8 cellular contexts compared by ENCODE assay signal in the genomic region with DNA sequence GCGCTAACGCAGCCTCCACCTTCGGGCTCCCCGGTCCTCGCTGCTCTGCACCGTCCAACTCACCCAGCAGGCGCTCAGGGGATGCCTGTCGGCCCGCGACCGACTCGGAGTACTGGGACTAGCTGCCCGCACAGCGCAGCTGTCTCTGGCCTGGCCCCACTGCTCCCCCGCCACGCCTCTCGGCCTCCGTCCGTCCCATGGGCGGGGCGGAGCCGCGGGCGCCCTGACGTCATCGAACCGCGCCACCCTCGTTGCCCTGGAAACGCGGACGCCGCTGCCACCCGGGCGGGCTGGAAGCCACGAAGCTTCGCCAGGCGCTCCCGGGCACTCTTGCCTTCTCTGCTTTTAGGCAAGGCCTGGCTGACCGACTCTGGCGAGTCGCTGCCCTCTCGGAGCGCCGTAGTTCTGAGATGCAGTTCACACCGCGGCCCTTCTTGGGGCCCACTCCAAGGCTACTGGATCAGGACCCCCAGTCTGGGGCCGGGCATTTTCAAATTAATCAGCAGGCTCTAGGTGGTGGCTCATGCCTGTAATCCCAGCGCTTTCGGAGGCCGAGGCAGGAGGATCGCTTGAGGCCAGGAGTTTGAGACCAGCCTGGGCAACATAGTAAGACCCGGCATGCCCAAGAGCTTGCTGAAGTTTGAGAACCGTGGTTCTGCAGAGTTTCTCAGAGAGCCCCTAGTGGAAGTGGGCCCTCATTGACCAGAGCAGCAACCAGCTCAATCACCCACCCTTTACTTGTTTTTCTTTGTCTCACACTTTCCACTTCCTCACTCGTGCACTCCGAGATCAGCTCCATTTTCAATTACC. TPM values are rescaled to one million over a fixed set of nuclear protein-coding genes. Genes with fewer than 3 reads are reported as not detected.
A peak's percentile ranks its signal among the peaks of the same experiment; 100 is the strongest.
DNase-seq lines count a peak whose midpoint lies in the region; ATAC-seq and TF ChIP-seq lines count a peak whose summit lies in the region.

No MANE protein-coding gene starts in this region.

- peaks cover 31% of the 10 kb centered on the region for H3K4me1 Mint-ChIP-seq in endothelial cell (ENCODE audit: unreplicated experiment)

- H3K36me3 Mint-ChIP-seq in endothelial cell (ENCODE audit: low read depth, unreplicated experiment): peaks cover 4% of the 10 kb centered on the region

- peak overlapping the region; percentile 86 for H3K4me3 Mint-ChIP-seq in endothelial cell (ENCODE audit: unreplicated experiment)

- peaks cover 8% of the 10 kb centered on the region for H3K27me3 Mint-ChIP-seq in endothelial cell (ENCODE audit: unreplicated experiment)

- peak overlapping the region; percentile 81 for H3K4me3 ChIP-seq in NT2/D1 (ENCODE audit: insufficient read length, low read depth)

- no peaks in the 10 kb centered on the region for H3K9me3 ChIP-seq in NT2/D1 (ENCODE audit: insufficient read depth, low read length)

- H3K36me3 ChIP-seq in NT2/D1 (ENCODE audit: insufficient read depth, insufficient read length, low read length): peaks cover 15% of the 10 kb centered on the region

- peak overlapping the region; percentile 81 for H3K27ac Mint-ChIP-seq in endothelial cell (ENCODE audit: unreplicated experiment)

- peak overlapping the region; percentile 88 for H3K9ac ChIP-seq in NT2/D1 (ENCODE audit: insufficient read length, low read depth)

- DNase-seq in DMS 273 (lab: John Stamatoyannopoulos, UW; ENCODE audit: unreplicated experiment) (peak; percentile 93), HUDEP-2 (lab: John Stamatoyannopoulos, UW; ENCODE audit: unreplicated experiment in 76 of 76) (peak in 74 of 76 experiments; percentile 14 to 93 (median 78)), NT2/D1 (ENCODE audit: low read depth, low spot score) (peak; percentile 78), endothelial cell (ENCODE audit: low spot score) (peak; percentile 97), middle frontal gyrus (ENCODE audit: extremely low spot score, low spot score) (peak; percentile 81)
- peak; percentile 93 for DNase-seq in activated CD8-positive, alpha-beta memory T cell treated with anti-CD3 and anti-CD28 coated beads, Interleukin-2, amount 50 U/mL, for 4 hours
- peak; percentile 84 to 90 for DNase-seq in stimulated activated CD8-positive, alpha-beta memory T cell treated with anti-CD3 and anti-CD28 coated beads, Interleukin-2, amount 100 ng/mL, for 48 hours (ENCODE audit: low read depth in 2 of 2)

- peak; percentile 53 for TF ChIP-seq CTCF in endothelial cell (IDR thresholded peaks at IDR 0.05; ENCODE audit: unreplicated experiment)

- H3K9me3 Mint-ChIP-seq in endothelial cell (ENCODE audit: unreplicated experiment): no peaks in the 10 kb centered on the region

- no peaks in the 10 kb centered on the region for H3K27me3 ChIP-seq in NT2/D1 (ENCODE audit: insufficient read depth, insufficient read length)

- peak; percentile 91 for ATAC-seq in GM21423 (IDR thresholded peaks at IDR 0.05; ENCODE audit: unreplicated experiment)

- H3K4me1 ChIP-seq in NT2/D1 (ENCODE audit: insufficient read depth, insufficient read length): peaks cover 8% of the 10 kb centered on the region

RNA-seq across cellular contexts. Expression of a gene that starts 12.0 kb away (rescaled TPM):
- total RNA-seq in endothelial cell (ENCODE audit: unreplicated experiment): 44.1 TPM

RNA-seq across cellular contexts. Expression of a gene that starts 12.1 kb away (rescaled TPM):
- 38.5 TPM for total RNA-seq in endothelial cell (ENCODE audit: unreplicated experiment)

Comparison
In these comparisons a context has a peak if more than half of its experiments do, and no peak if none do; other contexts are left out.
1. Peak in every context shown above with its lines: DNase-seq, ATAC-seq and H3K4me3 ChIP-seq.